ENCODE assay signal across 9 cellular contexts in the genomic region with DNA sequence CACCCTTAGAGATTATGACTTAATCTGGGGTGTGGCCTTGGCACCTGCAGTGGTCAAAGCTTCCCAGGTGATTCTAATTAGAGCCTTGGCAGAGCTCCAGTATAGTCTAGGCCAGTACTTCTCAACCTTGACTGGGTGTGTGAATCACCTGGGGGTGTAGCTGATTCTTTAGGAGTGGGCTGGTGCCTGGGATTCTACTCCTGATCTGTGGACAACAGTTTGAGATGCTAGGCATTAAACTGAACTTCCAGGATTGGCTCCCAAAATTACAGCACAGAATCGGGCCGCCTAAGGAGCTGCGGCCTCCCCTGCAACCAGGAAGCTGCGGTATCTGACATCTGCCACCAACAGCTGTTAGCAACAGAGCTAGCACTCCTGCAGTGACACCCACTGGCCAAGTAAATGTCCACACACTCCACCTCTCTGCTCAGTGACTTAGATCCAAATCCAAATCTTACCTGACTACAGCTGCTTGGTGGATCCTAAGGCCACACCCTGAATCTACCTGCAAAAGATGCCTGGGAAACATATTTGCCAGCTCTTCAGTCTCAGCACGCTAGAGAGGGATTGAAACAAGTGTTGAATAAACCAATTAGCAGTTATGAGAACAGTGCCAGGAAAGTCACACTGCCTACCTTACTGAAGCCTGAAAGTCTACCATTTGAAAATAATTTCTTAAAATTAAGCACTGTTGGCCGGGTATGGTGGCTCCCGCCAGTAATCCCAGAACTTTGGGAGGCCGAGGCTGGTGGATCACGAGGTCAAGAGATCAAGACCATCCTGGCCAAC.
DNase-seq lines count a peak whose midpoint lies in the region; ATAC-seq, FAIRE-seq and TF ChIP-seq lines count a peak whose summit lies in the region.
"Had no signal": no experiment of that assay in that cellular context is flagged by ENCODE, and none has a peak within 500 bp of the region (broad histone marks: within the 10 kb centered on the region; RNA-seq: fewer than 3 reads in every experiment).

No MANE protein-coding gene starts in this region.

- no peaks in the 10 kb centered on the region for H3K27me3 ChIP-seq in thyroid gland

- TF ChIP-seq POLR2A in thyroid gland (IDR thresholded peaks at IDR 0.05): no peak

- TF ChIP-seq CTCF in astrocyte of the spinal cord (IDR thresholded peaks at IDR 0.05; ENCODE audit: low read depth, low read length): peak; percentile 35
- peak; percentile 31 for TF ChIP-seq CTCF in kidney (IDR thresholded peaks at IDR 0.05; ENCODE audit: borderline replicate concordance, extremely low read depth, insufficient read depth)
- TF ChIP-seq CTCF in thyroid gland (IDR thresholded peaks at IDR 0.05): peak in 3 of 6 experiments; percentile 38 to 45 (median 39)

- no peaks in the 10 kb centered on the region for H3K36me3 ChIP-seq in kidney (ENCODE audit: control insufficient read depth in 1 of 2, insufficient read depth in 2 of 2, low read length in 2 of 2)
- H3K36me3 ChIP-seq in thyroid gland: no peaks in the 10 kb centered on the region

- FAIRE-seq in kidney (lab: Jason Lieb, UNC): no peak

- H3K4me1 ChIP-seq in kidney (ENCODE audit: control insufficient read depth in 1 of 2, insufficient read depth in 1 of 2, low read depth in 1 of 2, low read length in 2 of 2) (no peaks in the 10 kb centered on the region), thyroid gland (peaks cover 10 to 25% of the 10 kb centered on the region in 2 donors)

- ATAC-seq in GM19438 (IDR thresholded peaks at IDR 0.05; ENCODE audit: low read depth, unreplicated experiment) (peak; percentile 99), HG03469 (IDR thresholded peaks at IDR 0.05; ENCODE audit: unreplicated experiment) (peak; percentile 93)

- no peaks in the 10 kb centered on the region for H3K9me3 ChIP-seq in kidney (ENCODE audit: control insufficient read depth in 1 of 2, low read length in 2 of 2)
- H3K9me3 ChIP-seq in thyroid gland: no peaks in the 10 kb centered on the region

- DNase-seq in DMS79 treated with DMSO at 0.1 percent for 48 hours (lab: John Stamatoyannopoulos, UW): peak; percentile 94
- DNase-seq in NCI-H526 (lab: John Stamatoyannopoulos, UW): peak; percentile 31 to 79
- DNase-seq in astrocyte of the spinal cord (ENCODE audit: low read depth, low spot score): no peak
- DNase-seq in kidney: no peak
- DNase-seq in thyroid gland: peak; percentile 22 to 41
- no peak for DNase-seq in cortex of kidney (lab: John Stamatoyannopoulos, UW)
- DNase-seq: activated B cell treated with CpG ODN at 0.5 μM for 24 hours had no signal

- in situ Hi-C loops in astrocyte of the spinal cord (cut with HindIII; ENCODE audit: low sequenced_read_pairs): no loop called here

- intact Hi-C loops in kidney (cut with DNase I): no loop called here
- intact Hi-C loops in thyroid gland (cut with DNase I): no loop called here

- H3K4me3 ChIP-seq in astrocyte of the spinal cord (ENCODE audit: low read depth, low read length) (no peak overlapping the region), kidney (ENCODE audit: low read length in 2 of 2) (no peak overlapping the region), thyroid gland (replicated peaks in 1 of 3) (no peak overlapping the region)

- H3K27ac ChIP-seq in kidney (ENCODE audit: low read depth in 2 of 2, low read length in 2 of 2) (no peak overlapping the region), thyroid gland (no peak overlapping the region)

- no peak overlapping the region for H3K9ac ChIP-seq in kidney (ENCODE audit: low read length in 2 of 2)

- WGBS in thyroid gland, 2 donors: 63 to 74% methylated on average over 8 to 9 of the region's 9 CpGs

Comparison
In these comparisons a context has a peak if more than half of its experiments do, and no peak if none do; other contexts are left out.
1. DNase-seq: peak in DMS79 treated with DMSO at 0.1 percent for 48 hours (single experiment), NCI-H526 (2 of 2) and thyroid gland (2 of 2); none in astrocyte of the spinal cord (single experiment), kidney (single experiment) and cortex of kidney (single experiment).